9 cellular contexts compared by ENCODE assay signal in genomic region chr3:50238549-50239026, GRCh38. TPM values are rescaled to one million over a fixed set of nuclear protein-coding genes. Genes with fewer than 3 reads are reported as not detected.
DNase-seq lines count a peak whose midpoint lies in the region; ATAC-seq and TF ChIP-seq lines count a peak whose summit lies in the region.
"Had no signal": no experiment of that assay in that cellular context is flagged by ENCODE, and none has a peak within 500 bp of the region (broad histone marks: within the 10 kb centered on the region; RNA-seq: fewer than 3 reads in every experiment).

No MANE protein-coding gene starts in this region.

- peaks cover 22% of the 10 kb centered on the region for H3K4me1 ChIP-seq in cardiac muscle cell (ENCODE audit: low read depth)

- no peaks in the 10 kb centered on the region for H3K9me3 Mint-ChIP-seq in activated naive CD4-positive, alpha-beta T cell treated with anti-CD3 and anti-CD28 coated beads, Interleukin-2, amount 10 ng/mL, durations not matched to agents 7 days and 5 days

- peak overlapping the region; percentile 98 for H3K4me3 Mint-ChIP-seq in activated naive CD4-positive, alpha-beta T cell treated with anti-CD3 and anti-CD28 coated beads, Interleukin-2, amount 10 ng/mL, durations not matched to agents 7 days and 5 days

- H3K36me3 ChIP-seq in cardiac muscle cell = no peaks in the 10 kb centered on the region

- no peaks in the 10 kb centered on the region for H3K27me3 ChIP-seq in cardiac muscle cell

- H3K27me3 Mint-ChIP-seq in activated naive CD4-positive, alpha-beta T cell treated with anti-CD3 and anti-CD28 coated beads, Interleukin-2, amount 10 ng/mL, durations not matched to agents 7 days and 5 days = no peaks in the 10 kb centered on the region

- H3K4me1 Mint-ChIP-seq in activated naive CD4-positive, alpha-beta T cell treated with anti-CD3 and anti-CD28 coated beads, Interleukin-2, amount 10 ng/mL, durations not matched to agents 7 days and 5 days = peaks cover 73% of the 10 kb centered on the region

- peaks cover 45% of the 10 kb centered on the region for H3K36me3 Mint-ChIP-seq in activated naive CD4-positive, alpha-beta T cell treated with anti-CD3 and anti-CD28 coated beads, Interleukin-2, amount 10 ng/mL, durations not matched to agents 7 days and 5 days

- peak overlapping the region; percentile 98 for H3K27ac Mint-ChIP-seq in activated naive CD4-positive, alpha-beta T cell treated with anti-CD3 and anti-CD28 coated beads, Interleukin-2, amount 10 ng/mL, durations not matched to agents 7 days and 5 days

- peak; percentile 36 for DNase-seq in stimulated activated CD4-positive, alpha-beta T cell treated with anti-CD3 and anti-CD28 coated beads, Interleukin-15, amount 100 ng/mL, for 24 hours
- DNase-seq in stimulated activated CD4-positive, alpha-beta T cell treated with anti-CD3 and anti-CD28 coated beads, Interleukin-2, amount 100 ng/mL, for 48 hours = no peak
- no peak for DNase-seq in activated naive CD4-positive, alpha-beta T cell treated with anti-CD3 and anti-CD28 coated beads, Interleukin-2, amount 10 ng/mL, durations not matched to agents 7 days and 5 days
- DNase-seq in cardiac muscle cell (ENCODE audit: low read depth in 1 of 2, low spot score in 1 of 2) (no peak), pons (ENCODE audit: low spot score) (peak; percentile 53)
- no peak for DNase-seq in activated CD4-positive, alpha-beta T cell treated with anti-CD3 and anti-CD28 coated beads, Interleukin-2, amount 50 U/mL, for 1 hour

- CTCF ChIA-PET in activated naive CD4-positive, alpha-beta T cell treated with anti-CD3 and anti-CD28 coated beads, Interleukin-2, amount 10 ng/mL, durations not matched to agents 7 days and 5 days (lab: Charles Lee) = interaction anchor here (6.3 kb wide), 1 partner anchor 8 kb away, joined by 50 read pairs; no protein-coding TSS in a partner anchor

- H3K27ac ChIP-seq in cardiac muscle cell = peak overlapping the region; percentile 66

- no peaks in the 10 kb centered on the region for H3K9me3 ChIP-seq in cardiac muscle cell (ENCODE audit: low read depth)

- no peak for TF ChIP-seq CTCF in cardiac muscle cell (IDR thresholded peaks at IDR 0.05; ENCODE audit: low read depth, low read length)

- ATAC-seq in HG03095 (IDR thresholded peaks at IDR 0.05; ENCODE audit: unreplicated experiment) = no peak
- ATAC-seq in GM19463 (IDR thresholded peaks at IDR 0.05; ENCODE audit: unreplicated experiment) = no peak

- peak overlapping the region; percentile 57 for H3K4me3 ChIP-seq in cardiac muscle cell

RNA-seq across cellular contexts. Expression of gene GNAI2, which starts 2.6 kb away (rescaled TPM):
- 160 and 179 TPM in 2 replicates for total RNA-seq in cardiac muscle cell
- polyA plus RNA-seq in cardiac muscle cell = 255 and 285 TPM in 2 replicates

RNA-seq across cellular contexts. Expression of gene SEMA3B, which starts 30.4 kb away (rescaled TPM):
- 16.7 and 25.9 TPM in 2 replicates for total RNA-seq in cardiac muscle cell
- 20.6 and 23.1 TPM in 2 replicates for polyA plus RNA-seq in cardiac muscle cell

RNA-seq across cellular contexts. Expression of gene SLC38A3, which starts 33.5 kb away (rescaled TPM):
- 9.5 and 14.7 TPM in 2 replicates for total RNA-seq in cardiac muscle cell
- polyA plus RNA-seq in cardiac muscle cell = 13.4 and 18.5 TPM in 2 replicates
- total RNA-seq: glomerular endothelial cell had no signal

RNA-seq across cellular contexts. Expression of gene LSMEM2, which starts 40.3 kb away (rescaled TPM):
- 26.4 and 29.2 TPM in 2 replicates for total RNA-seq in cardiac muscle cell
- 16.4 and 18.1 TPM in 2 replicates for polyA plus RNA-seq in cardiac muscle cell
- total RNA-seq: glomerular endothelial cell had no signal

RNA-seq across cellular contexts. Expression of gene GNAT1, which starts 47.2 kb away (rescaled TPM):
- not detected in 2 replicates for total RNA-seq in cardiac muscle cell
- not detected in 2 replicates for polyA plus RNA-seq in cardiac muscle cell
- total RNA-seq: glomerular endothelial cell had no signal

Comparison
In these comparisons a context has a peak if more than half of its experiments do, and no peak if none do; other contexts are left out.
1. DNase-seq: peak in stimulated activated CD4-positive, alpha-beta T cell treated with anti-CD3 and anti-CD28 coated beads, Interleukin-15, amount 100 ng/mL, for 24 hours (single experiment) and pons (single experiment); none in stimulated activated CD4-positive, alpha-beta T cell treated with anti-CD3 and anti-CD28 coated beads, Interleukin-2, amount 100 ng/mL, for 48 hours (0 of 2), activated naive CD4-positive, alpha-beta T cell treated with anti-CD3 and anti-CD28 coated beads, Interleukin-2, amount 10 ng/mL, durations not matched to agents 7 days and 5 days (single experiment), cardiac muscle cell (0 of 2) and activated CD4-positive, alpha-beta T cell treated with anti-CD3 and anti-CD28 coated beads, Interleukin-2, amount 50 U/mL, for 1 hour (single experiment).